ENCODE assay signal across 1 cellular context in the genomic region with DNA sequence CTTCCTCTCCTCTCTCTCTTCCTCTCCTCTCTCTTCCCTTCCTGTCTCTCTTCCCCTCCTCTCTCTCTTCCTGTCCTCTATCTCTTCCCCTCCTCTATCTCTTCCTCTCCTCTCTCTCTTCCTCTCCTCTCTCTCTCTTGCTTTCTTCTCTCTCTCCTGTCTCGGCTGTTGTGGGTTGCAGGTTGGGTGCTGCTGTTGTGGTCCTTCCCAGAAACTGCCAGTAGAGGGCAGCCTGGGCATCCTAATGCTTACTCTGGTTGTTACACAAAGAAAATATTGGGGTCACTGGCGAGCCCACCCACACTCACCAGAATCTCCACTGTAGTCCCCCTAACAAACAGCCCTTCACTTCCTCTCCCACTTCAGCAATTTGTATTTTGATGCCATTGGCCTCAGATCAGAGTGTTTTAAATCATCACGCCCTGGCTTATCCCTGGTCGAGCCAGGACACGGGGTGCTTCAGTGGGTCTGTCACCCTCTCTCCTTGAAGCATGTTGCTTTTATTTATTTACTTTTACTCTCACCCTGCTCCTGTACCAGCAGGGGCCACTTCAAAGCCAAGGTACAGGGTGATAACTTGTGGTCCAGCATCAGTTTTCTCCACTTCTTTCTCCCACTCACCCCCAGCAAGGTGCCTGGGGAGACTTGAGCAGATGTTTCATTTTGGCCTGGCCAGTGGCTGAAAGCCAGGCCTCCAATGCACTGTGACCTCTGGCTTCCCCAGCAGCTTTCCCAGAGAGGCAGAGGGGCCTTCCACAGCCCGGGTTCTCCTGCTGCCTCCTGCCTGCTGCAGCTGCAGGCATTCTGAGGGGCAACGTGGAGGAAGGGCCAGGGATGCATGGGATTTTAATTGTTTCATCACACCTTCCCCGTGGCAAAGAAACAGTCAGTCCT.
TF ChIP-seq lines count a peak whose summit lies in the region.

No MANE protein-coding gene starts in this region.

TF ChIP-seq in HepG2, 621 proteins besides CTCF, POLR2A, EP300 and RAD21 (continued from another document):
- TF ChIP-seq, protein P1, sequence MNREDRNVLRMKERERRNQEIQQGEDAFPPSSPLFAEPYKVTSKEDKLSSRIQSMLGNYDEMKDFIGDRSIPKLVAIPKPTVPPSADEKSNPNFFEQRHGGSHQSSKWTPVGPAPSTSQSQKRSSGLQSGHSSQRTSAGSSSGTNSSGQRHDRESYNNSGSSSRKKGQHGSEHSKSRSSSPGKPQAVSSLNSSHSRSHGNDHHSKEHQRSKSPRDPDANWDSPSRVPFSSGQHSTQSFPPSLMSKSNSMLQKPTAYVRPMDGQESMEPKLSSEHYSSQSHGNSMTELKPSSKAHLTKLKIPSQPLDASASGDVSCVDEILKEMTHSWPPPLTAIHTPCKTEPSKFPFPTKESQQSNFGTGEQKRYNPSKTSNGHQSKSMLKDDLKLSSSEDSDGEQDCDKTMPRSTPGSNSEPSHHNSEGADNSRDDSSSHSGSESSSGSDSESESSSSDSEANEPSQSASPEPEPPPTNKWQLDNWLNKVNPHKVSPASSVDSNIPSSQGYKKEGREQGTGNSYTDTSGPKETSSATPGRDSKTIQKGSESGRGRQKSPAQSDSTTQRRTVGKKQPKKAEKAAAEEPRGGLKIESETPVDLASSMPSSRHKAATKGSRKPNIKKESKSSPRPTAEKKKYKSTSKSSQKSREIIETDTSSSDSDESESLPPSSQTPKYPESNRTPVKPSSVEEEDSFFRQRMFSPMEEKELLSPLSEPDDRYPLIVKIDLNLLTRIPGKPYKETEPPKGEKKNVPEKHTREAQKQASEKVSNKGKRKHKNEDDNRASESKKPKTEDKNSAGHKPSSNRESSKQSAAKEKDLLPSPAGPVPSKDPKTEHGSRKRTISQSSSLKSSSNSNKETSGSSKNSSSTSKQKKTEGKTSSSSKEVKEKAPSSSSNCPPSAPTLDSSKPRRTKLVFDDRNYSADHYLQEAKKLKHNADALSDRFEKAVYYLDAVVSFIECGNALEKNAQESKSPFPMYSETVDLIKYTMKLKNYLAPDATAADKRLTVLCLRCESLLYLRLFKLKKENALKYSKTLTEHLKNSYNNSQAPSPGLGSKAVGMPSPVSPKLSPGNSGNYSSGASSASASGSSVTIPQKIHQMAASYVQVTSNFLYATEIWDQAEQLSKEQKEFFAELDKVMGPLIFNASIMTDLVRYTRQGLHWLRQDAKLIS (CRISPR knock-in tag; IDR thresholded peaks at IDR 0.05): 0 out of 2 replicates have a peak, but pooled peaks have one; percentile 49
- no peak for TF ChIP-seq ZNF543 (CRISPR knock-in tag; IDR thresholded peaks at IDR 0.05)
- no peak for TF ChIP-seq JDP2 (CRISPR knock-in tag; IDR thresholded peaks at IDR 0.05; ENCODE audit: borderline replicate concordance)
- TF ChIP-seq, protein P2, sequence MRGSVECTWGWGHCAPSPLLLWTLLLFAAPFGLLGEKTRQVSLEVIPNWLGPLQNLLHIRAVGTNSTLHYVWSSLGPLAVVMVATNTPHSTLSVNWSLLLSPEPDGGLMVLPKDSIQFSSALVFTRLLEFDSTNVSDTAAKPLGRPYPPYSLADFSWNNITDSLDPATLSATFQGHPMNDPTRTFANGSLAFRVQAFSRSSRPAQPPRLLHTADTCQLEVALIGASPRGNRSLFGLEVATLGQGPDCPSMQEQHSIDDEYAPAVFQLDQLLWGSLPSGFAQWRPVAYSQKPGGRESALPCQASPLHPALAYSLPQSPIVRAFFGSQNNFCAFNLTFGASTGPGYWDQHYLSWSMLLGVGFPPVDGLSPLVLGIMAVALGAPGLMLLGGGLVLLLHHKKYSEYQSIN (CRISPR knock-in tag; IDR thresholded peaks at IDR 0.05; ENCODE audit: borderline replicate concordance): no peak
- TF ChIP-seq, protein P3, sequence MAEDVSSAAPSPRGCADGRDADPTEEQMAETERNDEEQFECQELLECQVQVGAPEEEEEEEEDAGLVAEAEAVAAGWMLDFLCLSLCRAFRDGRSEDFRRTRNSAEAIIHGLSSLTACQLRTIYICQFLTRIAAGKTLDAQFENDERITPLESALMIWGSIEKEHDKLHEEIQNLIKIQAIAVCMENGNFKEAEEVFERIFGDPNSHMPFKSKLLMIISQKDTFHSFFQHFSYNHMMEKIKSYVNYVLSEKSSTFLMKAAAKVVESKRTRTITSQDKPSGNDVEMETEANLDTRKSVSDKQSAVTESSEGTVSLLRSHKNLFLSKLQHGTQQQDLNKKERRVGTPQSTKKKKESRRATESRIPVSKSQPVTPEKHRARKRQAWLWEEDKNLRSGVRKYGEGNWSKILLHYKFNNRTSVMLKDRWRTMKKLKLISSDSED (CRISPR knock-in tag; IDR thresholded peaks at IDR 0.05): no peak
- 0 out of 2 replicates have a peak, but pooled peaks have one; percentile 21 for TF ChIP-seq FOXK2 (IDR thresholded peaks at IDR 0.05)
- TF ChIP-seq, protein P4, sequence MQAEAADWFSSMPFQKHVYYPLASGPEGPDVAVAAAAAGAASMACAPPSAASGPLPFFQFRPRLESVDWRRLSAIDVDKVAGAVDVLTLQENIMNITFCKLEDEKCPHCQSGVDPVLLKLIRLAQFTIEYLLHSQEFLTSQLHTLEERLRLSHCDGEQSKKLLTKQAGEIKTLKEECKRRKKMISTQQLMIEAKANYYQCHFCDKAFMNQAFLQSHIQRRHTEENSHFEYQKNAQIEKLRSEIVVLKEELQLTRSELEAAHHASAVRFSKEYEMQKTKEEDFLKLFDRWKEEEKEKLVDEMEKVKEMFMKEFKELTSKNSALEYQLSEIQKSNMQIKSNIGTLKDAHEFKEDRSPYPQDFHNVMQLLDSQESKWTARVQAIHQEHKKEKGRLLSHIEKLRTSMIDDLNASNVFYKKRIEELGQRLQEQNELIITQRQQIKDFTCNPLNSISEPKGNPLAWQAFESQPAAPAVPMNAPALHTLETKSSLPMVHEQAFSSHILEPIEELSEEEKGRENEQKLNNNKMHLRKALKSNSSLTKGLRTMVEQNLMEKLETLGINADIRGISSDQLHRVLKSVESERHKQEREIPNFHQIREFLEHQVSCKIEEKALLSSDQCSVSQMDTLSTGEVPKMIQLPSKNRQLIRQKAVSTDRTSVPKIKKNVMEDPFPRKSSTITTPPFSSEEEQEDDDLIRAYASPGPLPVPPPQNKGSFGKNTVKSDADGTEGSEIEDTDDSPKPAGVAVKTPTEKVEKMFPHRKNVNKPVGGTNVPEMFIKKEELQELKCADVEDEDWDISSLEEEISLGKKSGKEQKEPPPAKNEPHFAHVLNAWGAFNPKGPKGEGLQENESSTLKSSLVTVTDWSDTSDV (CRISPR knock-in tag; IDR thresholded peaks at IDR 0.05): no peak
- TF ChIP-seq SALL1 (CRISPR knock-in tag; IDR thresholded peaks at IDR 0.05): 0 out of 2 replicates have a peak, but pooled peaks have one; percentile 18
- TF ChIP-seq GPN1 (CRISPR knock-in tag; IDR thresholded peaks at IDR 0.05; ENCODE audit: borderline replicate concordance): no peak
- TF ChIP-seq BCL6 (CRISPR knock-in tag; IDR thresholded peaks at IDR 0.05): no peak
- no peak for TF ChIP-seq ZBTB1 (CRISPR knock-in tag; IDR thresholded peaks at IDR 0.05; ENCODE audit: borderline replicate concordance)
TF ChIP-seq in HepG2: peak in this region for 26.
